In the genomic region with DNA sequence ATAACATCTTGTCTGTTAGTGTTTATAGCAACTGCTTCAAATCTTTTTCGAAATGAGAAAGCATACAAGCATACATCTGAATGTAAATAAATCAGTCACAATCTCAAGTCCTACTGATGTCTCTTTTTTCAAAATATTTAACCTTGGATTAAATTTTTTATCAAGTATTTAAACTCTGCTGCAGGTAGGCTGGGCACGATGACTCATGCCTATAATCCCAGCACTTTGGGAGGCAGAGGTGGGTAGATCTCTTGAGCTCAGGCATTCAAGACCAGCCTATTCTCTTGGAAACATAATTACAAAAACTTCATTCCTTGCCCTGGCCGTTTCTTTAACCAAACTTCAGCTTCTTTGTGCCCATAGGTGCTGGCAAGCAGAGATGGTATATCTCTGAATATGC, we compare ENCODE assay signal across 23 cellular contexts.
DNase-seq lines count a peak whose midpoint lies in the region; ATAC-seq, FAIRE-seq and TF ChIP-seq lines count a peak whose summit lies in the region.
"Had no signal": no experiment of that assay in that cellular context is flagged by ENCODE, and none has a peak within 500 bp of the region (broad histone marks: within the 10 kb centered on the region; RNA-seq: fewer than 3 reads in every experiment).

No MANE protein-coding gene starts in this region.

- H3K14ac ChIP-seq in H1 (ENCODE audit: insufficient read length) (no peak overlapping the region), neuronal stem cell (ENCODE audit: low read length) (no peak overlapping the region)

- H2AK5ac ChIP-seq in H1 (ENCODE audit: low read depth, low read length) = no peak overlapping the region
- H2AK5ac ChIP-seq in neuronal stem cell (ENCODE audit: low read depth, low read length) = no peak overlapping the region

- H3K27ac ChIP-seq in H1 (ENCODE audit: low read depth, low read length) = no peak overlapping the region
- H3K27ac ChIP-seq in neuronal stem cell (replicated peaks; ENCODE audit: low read length) = no peak overlapping the region
- no peak overlapping the region for H3K27ac ChIP-seq in OCI-LY7 (ENCODE audit: low read depth, low read length, poor library complexity, severe bottlenecking)
- H3K27ac ChIP-seq: BLaER1 treated with 17β-estradiol and CSF1 and Interleukin-3, amounts not matched to agents 10 nM and 100 nM; GM23248; HL-60 had no signal

- H2BK15ac ChIP-seq in H1 (ENCODE audit: low read length) (no peak overlapping the region), neuronal stem cell (ENCODE audit: low read length) (no peak overlapping the region)

- DNase-seq in DMS53 (lab: John Stamatoyannopoulos, UW) (peak; percentile 17), HEK293T (ENCODE audit: extremely low spot score) (no peak), H1 (ENCODE audit: low read depth in 1 of 2, low spot score in 2 of 2) (no peak), neuronal stem cell (ENCODE audit: low spot score) (no peak), retina (no peak), hepatic stellate cell (ENCODE audit: low spot score) (no peak), OCI-LY7 (ENCODE audit: low spot score) (no peak)
- DNase-seq: 8988T; CD8-positive, alpha-beta T cell; COR-L47; DMS 273 treated with DMSO at 0.1 percent for 48 hours; DMS79; GDM1; GM23248; IMR-90 had no signal

- TF ChIP-seq POLR2A in H1 (IDR thresholded peaks at IDR 0.05; ENCODE audit: control extremely low read depth in 1 of 2, low read depth in 2 of 2, low read length in 2 of 2) = no peak

- ATAC-seq in activated CD4-positive, CD25-positive, alpha-beta regulatory T cell treated with anti-CD3 and anti-CD28 coated beads, Interleukin-2, amount 50 U/mL, for 24 hours = no peak
- ATAC-seq: CD8-positive, alpha-beta T cell; K562 had no signal

- no TSS peak for BruUV-seq in OCI-LY7 (replicated peaks; lab: Mats Ljungman, UMichigan)

- H2AFZ ChIP-seq in H1 (ENCODE audit: low read length) (no peak overlapping the region), neuronal stem cell (ENCODE audit: low read length) (peak overlapping the region; percentile 2), OCI-LY7 (ENCODE audit: low read length) (no peak overlapping the region)
- H2AFZ ChIP-seq: GM23248 had no signal

- TF ChIP-seq EP300 in H1 (IDR thresholded peaks at IDR 0.05; ENCODE audit: borderline replicate concordance in 1 of 2, low read depth in 2 of 2, low read length in 2 of 2) = no peak

- intact Hi-C loops in OCI-LY7 (cut with micrococcal nuclease; ENCODE audit: unreplicated experiment) = no loop called here

- H4K5ac ChIP-seq in H1 (ENCODE audit: insufficient read length, low read depth, low read length) = no peak overlapping the region

- H3K23ac ChIP-seq in H1 (ENCODE audit: insufficient read length) = no peak overlapping the region
- no peak overlapping the region for H3K23ac ChIP-seq in neuronal stem cell (ENCODE audit: low read depth, low read length, poor library complexity)

- no peaks in the 10 kb centered on the region for H4K20me1 ChIP-seq in H1 (replicated peaks in 1 of 2; ENCODE audit: control insufficient read depth in 1 of 2, insufficient read depth in 2 of 2, low read length in 2 of 2)
- H4K20me1 ChIP-seq in OCI-LY7 (ENCODE audit: insufficient read depth, low read length) = no peaks in the 10 kb centered on the region
- H4K20me1 ChIP-seq: BLaER1 treated with 17β-estradiol and CSF1 and Interleukin-3, amounts not matched to agents 10 nM and 100 nM had no signal

- TF ChIP-seq RAD21 in H1 (IDR thresholded peaks at IDR 0.05 in 1 of 2, conservative IDR thresholded peaks at IDR 0.05 in 1 of 2; ENCODE audit: low read depth in 2 of 2, low read length in 2 of 2) = no peak

- H3K9me3 ChIP-seq in H1 (ENCODE audit: insufficient read depth in 2 of 2, low read depth in 1 of 2, low read length in 1 of 2) (no peaks in the 10 kb centered on the region), neuronal stem cell (replicated peaks in 1 of 2; ENCODE audit: control insufficient read depth in 2 of 2, insufficient read depth in 1 of 2, low read depth in 1 of 2, low read length in 2 of 2) (no peaks in the 10 kb centered on the region), OCI-LY7 (ENCODE audit: low read length) (no peaks in the 10 kb centered on the region)

- H2BK12ac ChIP-seq in H1 (ENCODE audit: low read depth, low read length) (no peak overlapping the region), neuronal stem cell (ENCODE audit: low read length) (no peak overlapping the region)

- H4K8ac ChIP-seq in H1 (ENCODE audit: extremely low read depth, insufficient read depth, low read length) (no peak overlapping the region), neuronal stem cell (ENCODE audit: low read depth, low read length) (no peak overlapping the region)

- no peak for FAIRE-seq in H1 (lab: Jason Lieb, UNC)
- FAIRE-seq: GM12892, GM18507, H54, HTR-8/SVneo, K562 had no signal

- H3K9ac ChIP-seq in H1 (replicated peaks in 1 of 4; ENCODE audit: extremely low read depth in 1 of 4, low read depth in 3 of 4, low read length in 3 of 4) (no peak overlapping the region), neuronal stem cell (ENCODE audit: low read depth, low read length, poor library complexity) (no peak overlapping the region)
- H3K9ac ChIP-seq: BLaER1 treated with 17β-estradiol and CSF1 and Interleukin-3, amounts not matched to agents 10 nM and 100 nM; GM23248 had no signal

- H3K4ac ChIP-seq in H1 (replicated peaks; ENCODE audit: insufficient read length, low read depth, low read length) (no peak overlapping the region), neuronal stem cell (ENCODE audit: low read length) (no peak overlapping the region)

- H2BK120ac ChIP-seq in H1 (replicated peaks; ENCODE audit: low read depth, low read length) (no peak overlapping the region), neuronal stem cell (ENCODE audit: low read depth, low read length) (no peak overlapping the region)

- H3K23me2 ChIP-seq in H1 (ENCODE audit: low read depth, low read length) = no peaks in the 10 kb centered on the region

- H2BK20ac ChIP-seq in H1 (ENCODE audit: low read length) = no peak overlapping the region

- H3K4me1 ChIP-seq in H1 (replicated peaks in 1 of 4; ENCODE audit: control insufficient read depth in 3 of 4, insufficient read depth in 4 of 4, low read length in 3 of 4) = peaks cover 0 to 4% (median 2%) of the 10 kb centered on the region in 4 experiments; a peak in 2 of 7 replicates
- H3K4me1 ChIP-seq in neuronal stem cell (ENCODE audit: control insufficient read depth in 2 of 2, insufficient read depth in 1 of 2, low read depth in 1 of 2, low read length in 2 of 2) = peaks cover 0 to 3% of the 10 kb centered on the region in 2 donors
- no peaks in the 10 kb centered on the region for H3K4me1 ChIP-seq in OCI-LY7 (ENCODE audit: insufficient read depth, low read length, poor library complexity, severe bottlenecking)
- H3K4me1 ChIP-seq: BLaER1 treated with 17β-estradiol and CSF1 and Interleukin-3, amounts not matched to agents 10 nM and 100 nM had no signal

- no peaks in the 10 kb centered on the region for H3K9me2 ChIP-seq in OCI-LY7 (ENCODE audit: insufficient read depth, low read length)

- H3K36me3 ChIP-seq in H1 (ENCODE audit: control insufficient read depth in 2 of 4, insufficient read depth in 4 of 4, low read length in 3 of 4) (no peaks in the 10 kb centered on the region), neuronal stem cell (replicated peaks in 1 of 2; ENCODE audit: control insufficient read depth in 2 of 2, insufficient read depth in 2 of 2, low read length in 2 of 2) (no peaks in the 10 kb centered on the region), OCI-LY7 (ENCODE audit: insufficient read depth, low read length) (no peaks in the 10 kb centered on the region)
- H3K36me3 ChIP-seq: BLaER1 treated with 17β-estradiol and CSF1 and Interleukin-3, amounts not matched to agents 10 nM and 100 nM had no signal

- no peak overlapping the region for H2BK5ac ChIP-seq in H1 (ENCODE audit: low read depth, low read length)
- no peak overlapping the region for H2BK5ac ChIP-seq in neuronal stem cell (ENCODE audit: low read length)

- H3K79me1 ChIP-seq in H1 (ENCODE audit: low read depth, low read length) (no peaks in the 10 kb centered on the region), neuronal stem cell (ENCODE audit: low read depth, low read length) (no peaks in the 10 kb centered on the region)

- no peak overlapping the region for H3K18ac ChIP-seq in H1 (ENCODE audit: extremely low read depth, low read length)
- H3K18ac ChIP-seq in neuronal stem cell (ENCODE audit: low read length) = no peak overlapping the region

- 78% methylated on average over 3 of the region's 3 CpGs; no CpG with 5 or more reads in 1 of the 2 experiments for WGBS in H1 (ENCODE audit: extremely low coverage in 1 of 2, insufficient coverage in 1 of 2, insufficient read length in 1 of 2, insufficient replicate concordance in 2 of 2, low coverage in 1 of 2, low lambda C conversion rate in 2 of 2, missing lambda C conversion rate in 1 of 2), 2 experiments
- WGBS in neuronal stem cell (ENCODE audit: extremely low coverage in 2 of 2, insufficient read length in 2 of 2, insufficient replicate concordance in 1 of 2), 2 donors = no CpG with 5 or more reads among the region's 3 CpGs

- H3K27me3 ChIP-seq in H1 (replicated peaks in 1 of 4; ENCODE audit: control insufficient read depth in 3 of 4, extremely low read depth in 1 of 4, insufficient read depth in 3 of 4, low read length in 3 of 4) (no peaks in the 10 kb centered on the region), neuronal stem cell (ENCODE audit: control insufficient read depth in 3 of 3, insufficient read depth in 3 of 3, low read depth in 1 of 3, low read length in 3 of 3) (no peaks in the 10 kb centered on the region)
- H3K27me3 ChIP-seq: BLaER1 treated with 17β-estradiol and CSF1 and Interleukin-3, amounts not matched to agents 10 nM and 100 nM had no signal

- H3K79me2 ChIP-seq in H1 (ENCODE audit: control insufficient read depth in 1 of 2, insufficient read depth in 2 of 2, low read length in 2 of 2) = no peaks in the 10 kb centered on the region
- no peaks in the 10 kb centered on the region for H3K79me2 ChIP-seq in OCI-LY7 (ENCODE audit: insufficient read depth, low read depth, low read length)

- TF ChIP-seq CTCF in H1 (IDR thresholded peaks at IDR 0.05; ENCODE audit: control extremely low read depth in 1 of 3, insufficient read depth in 1 of 3, low read depth in 1 of 3, low read length in 3 of 3) (no peak), OCI-LY7 (conservative IDR thresholded peaks at IDR 0.05; ENCODE audit: low read length) (no peak)

- H4K91ac ChIP-seq in H1 (replicated peaks; ENCODE audit: insufficient read length, low read length) (no peak overlapping the region), neuronal stem cell (ENCODE audit: low read depth, low read length, poor library complexity) (no peak overlapping the region)

- no peak overlapping the region for H3K56ac ChIP-seq in H1 (replicated peaks; ENCODE audit: insufficient read length, low read depth, low read length)

- POLR2A ChIA-PET in HEK293T (lab: Yijun Ruan, JAX) (no interaction called here), H1 (lab: Charles Lee; ENCODE audit: partially characterized antibody) (no interaction called here), OCI-LY7 (lab: Charles Lee) (no interaction called here)

- CTCF ChIA-PET in HEK293T (lab: Yijun Ruan, JAX) (no interaction called here), H1 (lab: Charles Lee; ENCODE audit: partially characterized antibody) (no interaction called here), OCI-LY7 (lab: Charles Lee; ENCODE audit: unreplicated experiment) (no interaction called here)

- H3K4me3 ChIP-seq in H1 (ENCODE audit: extremely low read depth in 1 of 4, insufficient read depth in 2 of 4, low read depth in 3 of 4, low read length in 4 of 4) (no peak overlapping the region), neuronal stem cell (ENCODE audit: low read length in 2 of 2) (no peak overlapping the region), OCI-LY7 (ENCODE audit: low read depth, low read length, poor library complexity, severe bottlenecking) (no peak overlapping the region)
- H3K4me3 ChIP-seq: BLaER1 treated with 17β-estradiol and CSF1 and Interleukin-3, amounts not matched to agents 10 nM and 100 nM; GM23248; K562 had no signal

- H3K4me2 ChIP-seq in H1 (ENCODE audit: insufficient read depth in 1 of 2, low read depth in 2 of 2, low read length in 2 of 2) (no peak overlapping the region), neuronal stem cell (ENCODE audit: insufficient read depth, low read length, poor library complexity, severe bottlenecking) (no peak overlapping the region), OCI-LY7 (ENCODE audit: low read length) (no peak overlapping the region)
- H3K4me2 ChIP-seq: BLaER1 treated with 17β-estradiol and CSF1 and Interleukin-3, amounts not matched to agents 10 nM and 100 nM had no signal
